Comparison of ENCODE assay signal across 29 cellular contexts in the genomic region with DNA sequence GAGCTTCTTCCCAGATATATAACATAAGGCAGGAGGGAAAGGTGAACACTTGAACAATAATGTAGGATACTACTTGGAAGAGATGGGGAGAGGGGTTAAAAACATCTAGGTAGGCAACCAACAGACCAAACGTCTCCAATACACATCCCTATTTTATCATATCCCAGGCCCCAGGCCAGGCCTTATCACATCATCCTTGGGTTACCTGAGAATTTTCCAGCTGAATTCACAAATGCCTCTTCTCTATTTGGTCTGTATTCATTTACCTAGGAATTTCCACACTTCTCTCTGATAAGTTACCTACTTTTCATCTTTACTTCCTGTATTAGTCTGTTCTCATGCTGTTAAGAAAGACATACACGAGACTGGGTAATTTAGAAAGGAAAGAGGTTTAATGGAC.
"Had no signal": no experiment of that assay in that cellular context is flagged by ENCODE, and none has a peak within 500 bp of the region (broad histone marks: within the 10 kb centered on the region; RNA-seq: fewer than 3 reads in every experiment).

No MANE protein-coding gene starts in this region.

- H3K27ac Mint-ChIP-seq: stimulated activated effector memory CD8-positive, alpha-beta T cell treated with anti-CD3 and anti-CD28 coated beads, Interleukin-12 subunit alpha, Interleukin-12 subunit beta, amount 100 ng/mL, for 72 hours; stimulated activated memory B cell treated with anti-CD40 and anti-IgM and Interleukin-4, amounts not matched to agents 10 μg/mL and 1 μg/mL and 100 μg/mL, for 72 hours; stimulated activated naive B cell treated with anti-CD40 and anti-IgM and Interleukin-4, amounts not matched to agents 10 μg/mL and 1 μg/mL and 100 μg/mL, for 72 hours; stimulated activated naive CD8-positive, alpha-beta T cell treated with anti-CD3 and anti-CD28 coated beads, Interleukin-15, amount 100 ng/mL, for 72 hours; stimulated activated naive CD8-positive, alpha-beta T cell treated with anti-CD3 and anti-CD28 coated beads, Interleukin-15, Interleukin-2, amounts not matched to agents 100 ng/mL and 50 ng/mL, for 24 hours; type B pancreatic cell had no signal

- ATAC-seq: stimulated activated effector memory CD8-positive, alpha-beta T cell treated with anti-CD3 and anti-CD28 coated beads, Interleukin-12 subunit alpha, Interleukin-12 subunit beta, amount 100 ng/mL, for 72 hours; stimulated activated memory B cell treated with anti-CD40 and anti-IgM and Interleukin-4, amounts not matched to agents 10 μg/mL and 1 μg/mL and 100 μg/mL, for 72 hours; stimulated activated naive B cell treated with anti-CD40 and anti-IgM and Interleukin-4, amounts not matched to agents 10 μg/mL and 1 μg/mL and 100 μg/mL, for 72 hours; stimulated activated naive CD8-positive, alpha-beta T cell treated with anti-CD3 and anti-CD28 coated beads, Interleukin-15, amount 100 ng/mL, for 72 hours; stimulated activated naive CD8-positive, alpha-beta T cell treated with anti-CD3 and anti-CD28 coated beads, Interleukin-15, Interleukin-2, amounts not matched to agents 100 U/mL and 50 U/mL, for 24 hours; upper lobe of right lung had no signal

- H3K4me1 Mint-ChIP-seq: stimulated activated effector memory CD8-positive, alpha-beta T cell treated with anti-CD3 and anti-CD28 coated beads, Interleukin-12 subunit alpha, Interleukin-12 subunit beta, amount 100 ng/mL, for 72 hours; stimulated activated memory B cell treated with anti-CD40 and anti-IgM and Interleukin-4, amounts not matched to agents 10 μg/mL and 1 μg/mL and 100 μg/mL, for 72 hours; stimulated activated naive B cell treated with anti-CD40 and anti-IgM and Interleukin-4, amounts not matched to agents 10 μg/mL and 1 μg/mL and 100 μg/mL, for 72 hours; stimulated activated naive CD8-positive, alpha-beta T cell treated with anti-CD3 and anti-CD28 coated beads, Interleukin-15, amount 100 ng/mL, for 72 hours had no signal

- H3K4me1 ChIP-seq: suprapubic skin, thyroid gland, tibial artery, uterus, vagina had no signal

- DNase-seq: stimulated activated CD4-positive, alpha-beta T cell treated with anti-CD3 and anti-CD28 coated beads, Interleukin-2, amount 100 ng/mL, for 48 hours; stimulated activated CD4-positive, alpha-beta T cell treated with anti-CD3 and anti-CD28 coated beads, Interleukin-4, amount 100 ng/mL, for 1 hour; stimulated activated CD4-positive, alpha-beta T cell treated with anti-CD3 and anti-CD28 coated beads, Interleukin-4, amount 100 ng/mL, for 24 hours; stimulated activated CD4-positive, alpha-beta T cell treated with anti-CD3 and anti-CD28 coated beads, Interleukin-4, amount 100 ng/mL, for 4 hours; stimulated activated CD8-positive, alpha-beta memory T cell treated with anti-CD3 and anti-CD28 coated beads, Interleukin-4, amount 100 ng/mL, for 48 hours; stimulated activated naive B cell treated with anti-CD40 and anti-IgM and Interleukin-4, amounts not matched to agents 10 μg/mL and 1 μg/mL and 100 μg/mL, for 72 hours; stimulated activated naive CD4-positive, alpha-beta T cell; stimulated activated naive CD4-positive, alpha-beta T cell treated with Interleukin-2 at 50 U/mL for 16 hours; stimulated activated naive CD8-positive, alpha-beta T cell treated with anti-CD3 and anti-CD28 coated beads, Interleukin-15, amount 100 ng/mL, for 72 hours; stimulated activated naive CD8-positive, alpha-beta T cell treated with anti-CD3 and anti-CD28 coated beads, Interleukin-15, Interleukin-2, amounts not matched to agents 100 U/mL and 50 U/mL, for 24 hours; stomach; substantia nigra; testis; thyroid gland; tibial artery; transverse colon; trophoblast cell; upper lobe of left lung; upper lobe of right lung; uterus had no signal

- H3K4me3 Mint-ChIP-seq: stimulated activated effector memory CD8-positive, alpha-beta T cell treated with anti-CD3 and anti-CD28 coated beads, Interleukin-12 subunit alpha, Interleukin-12 subunit beta, amount 100 ng/mL, for 72 hours; stimulated activated memory B cell treated with anti-CD40 and anti-IgM and Interleukin-4, amounts not matched to agents 10 μg/mL and 1 μg/mL and 100 μg/mL, for 72 hours; stimulated activated naive B cell treated with anti-CD40 and anti-IgM and Interleukin-4, amounts not matched to agents 10 μg/mL and 1 μg/mL and 100 μg/mL, for 72 hours; stimulated activated naive CD8-positive, alpha-beta T cell treated with anti-CD3 and anti-CD28 coated beads, Interleukin-15, amount 100 ng/mL, for 72 hours; stimulated activated naive CD8-positive, alpha-beta T cell treated with anti-CD3 and anti-CD28 coated beads, Interleukin-15, Interleukin-2, amounts not matched to agents 100 ng/mL and 50 ng/mL, for 24 hours; type B pancreatic cell had no signal

- H3K36me3 Mint-ChIP-seq: stimulated activated effector memory CD8-positive, alpha-beta T cell treated with anti-CD3 and anti-CD28 coated beads, Interleukin-12 subunit alpha, Interleukin-12 subunit beta, amount 100 ng/mL, for 72 hours; stimulated activated memory B cell treated with anti-CD40 and anti-IgM and Interleukin-4, amounts not matched to agents 10 μg/mL and 1 μg/mL and 100 μg/mL, for 72 hours; stimulated activated naive B cell treated with anti-CD40 and anti-IgM and Interleukin-4, amounts not matched to agents 10 μg/mL and 1 μg/mL and 100 μg/mL, for 72 hours; type B pancreatic cell had no signal

- H3K27ac ChIP-seq: stomach, suprapubic skin, testis, thoracic aorta, thyroid gland, tibial artery, tibial nerve, transverse colon, upper lobe of left lung, upper lobe of right lung, uterus, vagina had no signal

- H3K4me3 ChIP-seq: stomach, suprapubic skin, testis, thoracic aorta, thyroid gland, tibial artery, tibial nerve, transverse colon, upper lobe of left lung, upper lobe of right lung, uterus, vagina had no signal

- H3K36me3 ChIP-seq: stomach, suprapubic skin, thoracic aorta, thyroid gland, tibial artery, tibial nerve, transverse colon, upper lobe of left lung, upper lobe of right lung, uterus, vagina had no signal

- H3K9me3 ChIP-seq: stomach, suprapubic skin, testis, thoracic aorta, thyroid gland, tibial artery, tibial nerve, transverse colon, upper lobe of left lung, upper lobe of right lung, uterus, vagina had no signal

- H3K27me3 ChIP-seq: stomach, suprapubic skin, testis, thyroid gland, tibial artery, tibial nerve, transverse colon, upper lobe of left lung, upper lobe of right lung, uterus, vagina had no signal

- H3K9me3 Mint-ChIP-seq: stimulated activated effector memory CD8-positive, alpha-beta T cell treated with anti-CD3 and anti-CD28 coated beads, Interleukin-12 subunit alpha, Interleukin-12 subunit beta, amount 100 ng/mL, for 72 hours; stimulated activated naive CD8-positive, alpha-beta T cell treated with anti-CD3 and anti-CD28 coated beads, Interleukin-15, amount 100 ng/mL, for 72 hours; stimulated activated naive CD8-positive, alpha-beta T cell treated with anti-CD3 and anti-CD28 coated beads, Interleukin-15, Interleukin-2, amounts not matched to agents 100 ng/mL and 50 ng/mL, for 24 hours; type B pancreatic cell had no signal

- FAIRE-seq: urothelium cell line had no signal
